9 cellular contexts compared by ENCODE assay signal in the genomic region with DNA sequence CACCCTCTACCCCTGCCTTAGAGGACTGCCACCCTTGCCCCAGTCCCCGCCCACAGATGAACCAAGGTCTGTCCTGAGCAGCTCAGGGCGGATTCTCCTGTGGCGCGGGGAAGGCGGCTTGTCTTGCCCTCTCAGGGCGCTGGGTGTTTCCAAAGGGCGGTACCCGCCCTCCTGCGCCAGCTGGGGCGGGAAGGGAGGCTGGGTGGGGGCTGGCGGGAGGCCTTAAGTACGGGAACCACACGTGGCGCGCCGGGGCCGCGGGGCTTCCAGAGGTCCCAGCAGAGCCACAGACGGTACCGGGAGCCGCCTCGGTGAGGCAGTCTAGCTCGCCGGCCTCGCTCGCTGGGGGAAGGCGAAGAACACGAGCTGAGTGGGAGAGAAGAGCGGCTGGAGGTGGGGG.
DNase-seq lines count a peak whose midpoint lies in the region; ATAC-seq and TF ChIP-seq lines count a peak whose summit lies in the region.
"Had no signal": no experiment of that assay in that cellular context is flagged by ENCODE, and none has a peak within 500 bp of the region (broad histone marks: within the 10 kb centered on the region; RNA-seq: fewer than 3 reads in every experiment).

No MANE protein-coding gene starts in this region.

- H3F3A ChIP-seq in smooth muscle cell (ENCODE audit: low read depth) = no peaks in the 10 kb centered on the region

- no peaks in the 10 kb centered on the region for H3K36me3 Mint-ChIP-seq in activated CD4-positive, alpha-beta memory T cell treated with anti-CD3 and anti-CD28 coated beads, Interleukin-2, amount 10 ng/mL, durations not matched to agents 7 days and 5 days (ENCODE audit: low read depth)

- DNase-seq in GM10266 (ENCODE audit: extremely low spot score) (no peak), esophagus muscularis mucosa (ENCODE audit: extremely low spot score) (no peak), smooth muscle cell (lab: John Stamatoyannopoulos, UW; ENCODE audit: unreplicated experiment) (no peak), NCI-H82 (lab: John Stamatoyannopoulos, UW) (no peak), ACHN (no peak)
- DNase-seq in activated CD4-positive, alpha-beta memory T cell treated with anti-CD3 and anti-CD28 coated beads, Interleukin-2, amount 10 ng/mL, durations not matched to agents 7 days and 5 days = peak; percentile 31
- DNase-seq: DND-41 had no signal

- no peak overlapping the region for H3K9ac ChIP-seq in smooth muscle cell (ENCODE audit: low read depth)

- H3K27me3 Mint-ChIP-seq in activated CD4-positive, alpha-beta memory T cell treated with anti-CD3 and anti-CD28 coated beads, Interleukin-2, amount 10 ng/mL, durations not matched to agents 7 days and 5 days = peaks cover 4% of the 10 kb centered on the region

- peak overlapping the region; percentile 21 for H3K27ac Mint-ChIP-seq in activated CD4-positive, alpha-beta memory T cell treated with anti-CD3 and anti-CD28 coated beads, Interleukin-2, amount 10 ng/mL, durations not matched to agents 7 days and 5 days

- TF ChIP-seq CTCF in GM10266 (IDR thresholded peaks at IDR 0.05; ENCODE audit: control insufficient read depth, insufficient read depth, low read depth, missing control alignments) (peak; percentile 32), esophagus muscularis mucosa (IDR thresholded peaks at IDR 0.05) (peak in 1 of 3 experiments; percentile 28), smooth muscle cell (IDR thresholded peaks at IDR 0.05; ENCODE audit: borderline replicate concordance, insufficient read depth, poor library complexity, severe bottlenecking) (peak; percentile 11)

- POLR2A ChIA-PET in activated CD4-positive, alpha-beta memory T cell treated with anti-CD3 and anti-CD28 coated beads, Interleukin-2, amount 10 ng/mL, durations not matched to agents 7 days and 5 days (lab: Charles Lee) = interaction anchor here (0.9 to 2.4 kb wide), 3 partner anchors 12 to 358 kb away, joined by 3 to 13 read pairs (median 6); no protein-coding TSS in a partner anchor

- H3K9me3 Mint-ChIP-seq in activated CD4-positive, alpha-beta memory T cell treated with anti-CD3 and anti-CD28 coated beads, Interleukin-2, amount 10 ng/mL, durations not matched to agents 7 days and 5 days = no peaks in the 10 kb centered on the region

- peaks cover 0 to 3% (median 0%) of the 10 kb centered on the region in 4 donors for H3K4me1 ChIP-seq in esophagus muscularis mucosa
- H3K4me1 ChIP-seq in smooth muscle cell (ENCODE audit: low read depth) = no peaks in the 10 kb centered on the region

- H3K9me3 ChIP-seq in esophagus muscularis mucosa = no peaks in the 10 kb centered on the region
- no peaks in the 10 kb centered on the region for H3K9me3 ChIP-seq in smooth muscle cell (replicated peaks; ENCODE audit: low read depth)

- H3K4me1 Mint-ChIP-seq in activated CD4-positive, alpha-beta memory T cell treated with anti-CD3 and anti-CD28 coated beads, Interleukin-2, amount 10 ng/mL, durations not matched to agents 7 days and 5 days = peaks cover 43% of the 10 kb centered on the region

- TF ChIP-seq POLR2A in esophagus muscularis mucosa (IDR thresholded peaks at IDR 0.05; ENCODE audit: low read depth) = no peak

- WGBS in esophagus muscularis mucosa = 38% methylated on average over 13 of the region's 29 CpGs
- WGBS in smooth muscle cell (ENCODE audit: low lambda C conversion rate) = 46% methylated on average over 26 of the region's 29 CpGs

- H3K27me3 ChIP-seq in esophagus muscularis mucosa (no peaks in the 10 kb centered on the region), smooth muscle cell (ENCODE audit: low read depth) (no peaks in the 10 kb centered on the region)

- in situ Hi-C loops in ACHN (cut with HindIII; ENCODE audit: low pct_ligation_motif_present, low pct_unique_long_range_greater_than_20kb, low sequenced_read_pairs) = no loop called here

- intact Hi-C loops in esophagus muscularis mucosa (cut with DNase I) = no loop called here

- H2AFZ ChIP-seq in smooth muscle cell (ENCODE audit: low read depth) = no peak overlapping the region

- peak overlapping the region; percentile 72 for H3K4me2 ChIP-seq in smooth muscle cell

- H3K36me3 ChIP-seq in esophagus muscularis mucosa (no peaks in the 10 kb centered on the region), smooth muscle cell (ENCODE audit: low read depth) (no peaks in the 10 kb centered on the region)

- ATAC-seq in GM21529 (IDR thresholded peaks at IDR 0.05; ENCODE audit: unreplicated experiment) (no peak), HG03108 (IDR thresholded peaks at IDR 0.05; ENCODE audit: unreplicated experiment) (no peak)

- H3K79me2 ChIP-seq in smooth muscle cell (ENCODE audit: low read depth) = no peaks in the 10 kb centered on the region

- TF ChIP-seq EP300 in esophagus muscularis mucosa (IDR thresholded peaks at IDR 0.05) = no peak

- CTCF ChIA-PET in activated CD4-positive, alpha-beta memory T cell treated with anti-CD3 and anti-CD28 coated beads, Interleukin-2, amount 10 ng/mL, durations not matched to agents 7 days and 5 days (lab: Charles Lee) = interaction anchor here (0.6 to 1.7 kb wide), 5 partner anchors 14 to 80 kb away, joined by 3 to 9 read pairs (median 5); no protein-coding TSS in a partner anchor

- no peaks in the 10 kb centered on the region for H4K20me1 ChIP-seq in smooth muscle cell (ENCODE audit: low read depth)

- H3K4me3 ChIP-seq in esophagus muscularis mucosa (peak overlapping the region; percentile 22 to 42 (median 27)), smooth muscle cell (no peak overlapping the region)

- no peak overlapping the region for H3K27ac ChIP-seq in esophagus muscularis mucosa (replicated peaks in 1 of 4)
- no peak overlapping the region for H3K27ac ChIP-seq in smooth muscle cell (ENCODE audit: low read depth)

- H3K4me3 Mint-ChIP-seq in activated CD4-positive, alpha-beta memory T cell treated with anti-CD3 and anti-CD28 coated beads, Interleukin-2, amount 10 ng/mL, durations not matched to agents 7 days and 5 days = peak overlapping the region; percentile 46
